ENCODE assay signal across 18 cellular contexts in genomic region chr5:149796025-149796424, GRCh38.
DNase-seq lines count a peak whose midpoint lies in the region; ATAC-seq and TF ChIP-seq lines count a peak whose summit lies in the region.
"Had no signal": no experiment of that assay in that cellular context is flagged by ENCODE, and none has a peak within 500 bp of the region (broad histone marks: within the 10 kb centered on the region; RNA-seq: fewer than 3 reads in every experiment).

No MANE protein-coding gene starts in this region.

- intact Hi-C loops in dendritic cell treated with granulocyte-macrophage colony-stimulating factor and Interleukin-4, amounts not matched to agents 40 ng/mL and 50 ng/mL, for 4 days (cut with micrococcal nuclease), result no loop called here
- intact Hi-C loops in psoas muscle (cut with DNase I), result loop anchor here in 1 of 2 donors (5.0 kb wide), 1 partner anchor 49 kb away; no protein-coding TSS in a partner anchor

- DNase-seq in HEK293T (ENCODE audit: extremely low spot score) (peak; percentile 23), NCI-H2227 (lab: John Stamatoyannopoulos, UW; ENCODE audit: unreplicated experiment) (peak; percentile 53), psoas muscle (no peak), NCI-H1436 treated with DMSO at 0.1 percent for 48 hours (lab: John Stamatoyannopoulos, UW) (no peak)
- DNase-seq in stimulated activated CD8-positive, alpha-beta memory T cell treated with anti-CD3 and anti-CD28 coated beads, Interleukin-4, amount 100 ng/mL, for 48 hours, result no peak
- DNase-seq: activated CD4-positive, alpha-beta T cell treated with anti-CD3 and anti-CD28 coated beads, Interleukin-2, amount 50 U/mL, for 1 hour; activated T-cell treated with anti-CD3 and anti-CD28 coated beads, Interleukin-2, amount 50 U/mL, for 48 hours; central memory CD4-positive, alpha-beta T cell; DMS 273 treated with DMSO at 0.1 percent for 48 hours; endodermal cell; KG1; small intestine; stimulated activated naive CD4-positive, alpha-beta T cell; T-helper 9 cell had no signal

- no peaks in the 10 kb centered on the region for H3K9me3 ChIP-seq in psoas muscle
- H3K9me3 ChIP-seq: HAP-1, neutrophil had no signal

- no peak overlapping the region for H3K4me3 ChIP-seq in psoas muscle
- H3K4me3 ChIP-seq: HAP-1 had no signal

- peaks cover 29% of the 10 kb centered on the region for H3K36me3 Mint-ChIP-seq in dendritic cell treated with granulocyte-macrophage colony-stimulating factor and Interleukin-4, amounts not matched to agents 40 ng/mL and 50 ng/mL, for 4 days (ENCODE audit: low read depth)

- no peak for TF ChIP-seq CTCF in psoas muscle (IDR thresholded peaks at IDR 0.05)

- CTCF ChIA-PET in HEK293T (lab: Yijun Ruan, JAX), result no interaction called here

- peaks cover 92% of the 10 kb centered on the region for H3K4me1 Mint-ChIP-seq in dendritic cell treated with granulocyte-macrophage colony-stimulating factor and Interleukin-4, amounts not matched to agents 40 ng/mL and 50 ng/mL, for 4 days (ENCODE audit: low read depth)

- H3K27me3 Mint-ChIP-seq in dendritic cell treated with granulocyte-macrophage colony-stimulating factor and Interleukin-4, amounts not matched to agents 40 ng/mL and 50 ng/mL, for 4 days, result no peaks in the 10 kb centered on the region

- H3K27ac Mint-ChIP-seq in dendritic cell treated with granulocyte-macrophage colony-stimulating factor and Interleukin-4, amounts not matched to agents 40 ng/mL and 50 ng/mL, for 4 days, result peak overlapping the region; percentile 20
- H3K27ac Mint-ChIP-seq: endodermal cell had no signal

- ATAC-seq in psoas muscle, result peak in 1 of 4 donors; percentile 16
- no peak for ATAC-seq in GM21381 (IDR thresholded peaks at IDR 0.05; ENCODE audit: unreplicated experiment)

- H3K9me3 Mint-ChIP-seq in dendritic cell treated with granulocyte-macrophage colony-stimulating factor and Interleukin-4, amounts not matched to agents 40 ng/mL and 50 ng/mL, for 4 days, result no peaks in the 10 kb centered on the region
- H3K9me3 Mint-ChIP-seq: endodermal cell had no signal

- 25 to 44% (median 29%) methylated on average over 6 of the region's 6 CpGs for WGBS in psoas muscle, 3 donors

- POLR2A ChIA-PET in HEK293T (lab: Yijun Ruan, JAX), result no interaction called here

- no peaks in the 10 kb centered on the region for H3K36me3 ChIP-seq in psoas muscle (ENCODE audit: insufficient read depth in 1 of 2, low read depth in 1 of 2)
- H3K36me3 ChIP-seq: HAP-1, neutrophil had no signal

- H3K27me3 ChIP-seq in psoas muscle (ENCODE audit: insufficient read depth in 3 of 3, low read length in 2 of 3), result no peaks in the 10 kb centered on the region
- H3K27me3 ChIP-seq: neutrophil had no signal

- peak overlapping the region; percentile 99 for H3K27ac ChIP-seq in psoas muscle
- H3K27ac ChIP-seq: neutrophil had no signal

- H3K4me1 ChIP-seq in psoas muscle, result peaks cover 80% of the 10 kb centered on the region
- H3K4me1 ChIP-seq: HAP-1 had no signal

- H3K4me3 Mint-ChIP-seq in dendritic cell treated with granulocyte-macrophage colony-stimulating factor and Interleukin-4, amounts not matched to agents 40 ng/mL and 50 ng/mL, for 4 days, result no peak overlapping the region
- H3K4me3 Mint-ChIP-seq: endodermal cell had no signal

TF ChIP-seq in HEK293T, 16 proteins besides CTCF, POLR2A, EP300 and RAD21:
- TF ChIP-seq NFRKB (IDR thresholded peaks at IDR 0.05), result no peak
- TF ChIP-seq CTBP1 (IDR thresholded peaks at IDR 0.05; ENCODE audit: borderline replicate concordance), result no peak
- TF ChIP-seq FOXM1 (IDR thresholded peaks at IDR 0.05; ENCODE audit: borderline replicate concordance), result no peak
- TF ChIP-seq TARDBP (IDR thresholded peaks at IDR 0.05), result no peak
- TF ChIP-seq ELF4 (IDR thresholded peaks at IDR 0.05), result no peak
- TF ChIP-seq FOXA1 (IDR thresholded peaks at IDR 0.05), result no peak
- TF ChIP-seq ZNF384 (IDR thresholded peaks at IDR 0.05), result no peak
- no peak for TF ChIP-seq SP1 (IDR thresholded peaks at IDR 0.05)
- no peak for TF ChIP-seq SUZ12 (IDR thresholded peaks at IDR 0.05)
- TF ChIP-seq L3MBTL2 (conservative IDR thresholded peaks at IDR 0.05), result no peak
- TF ChIP-seq LEF1 (IDR thresholded peaks at IDR 0.05; ENCODE audit: borderline replicate concordance), result no peak
- no peak for TF ChIP-seq HDGF (IDR thresholded peaks at IDR 0.05; ENCODE audit: borderline replicate concordance)
- no peak for TF ChIP-seq PKNOX1 (IDR thresholded peaks at IDR 0.05)
- no peak for TF ChIP-seq FOXK2 (IDR thresholded peaks at IDR 0.05)
- TF ChIP-seq BHLHE40 (IDR thresholded peaks at IDR 0.05; ENCODE audit: borderline replicate concordance), result no peak
- TF ChIP-seq ARNT (IDR thresholded peaks at IDR 0.05), result no peak

Comparison
In these comparisons a context has a peak if more than half of its experiments do, and no peak if none do; other contexts are left out.
1. DNase-seq: peak in HEK293T (single experiment) and NCI-H2227 (single experiment); none in psoas muscle (0 of 2), NCI-H1436 treated with DMSO at 0.1 percent for 48 hours (single experiment) and stimulated activated CD8-positive, alpha-beta memory T cell treated with anti-CD3 and anti-CD28 coated beads, Interleukin-4, amount 100 ng/mL, for 48 hours (single experiment).